1 cellular context compared by ENCODE assay signal in genomic region chr6:49506569-49507111, GRCh38.
A peak's percentile ranks its signal among the peaks of the same experiment; 100 is the strongest.
TF ChIP-seq lines count a peak whose summit lies in the region.

No MANE protein-coding gene starts in this region.

TF ChIP-seq in HepG2, 621 proteins besides CTCF, POLR2A, EP300 and RAD21 (continued from another document and continues in another):
- TF ChIP-seq ZBTB39 (CRISPR knock-in tag; IDR thresholded peaks at IDR 0.05) (no peak), IKZF4 (CRISPR knock-in tag; IDR thresholded peaks at IDR 0.05; ENCODE audit: borderline replicate concordance, low read depth, not compliant biosample characterization) (no peak), JARID2 (CRISPR knock-in tag; IDR thresholded peaks at IDR 0.05; ENCODE audit: insufficient replicate concordance) (no peak), FOSL2 (CRISPR knock-in tag; IDR thresholded peaks at IDR 0.05) (peak; percentile 97), DBP (CRISPR knock-in tag; IDR thresholded peaks at IDR 0.05; ENCODE audit: not compliant biosample characterization) (no peak), SIN3B (IDR thresholded peaks at IDR 0.05; ENCODE audit: low read length) (no peak), CHD4 (IDR thresholded peaks at IDR 0.05; ENCODE audit: borderline replicate concordance, low read length) (no peak; the same call in 1 of the 2 replicates), RARA (CRISPR knock-in tag; IDR thresholded peaks at IDR 0.05) (peak; percentile 30; the same call in 1 of the 2 replicates), GPN1 (CRISPR knock-in tag; IDR thresholded peaks at IDR 0.05; ENCODE audit: borderline replicate concordance) (no peak), NFYC (CRISPR knock-in tag; IDR thresholded peaks at IDR 0.05) (no peak), NCOA5 (CRISPR knock-in tag; IDR thresholded peaks at IDR 0.05) (no peak), RAD51 (IDR thresholded peaks at IDR 0.05; ENCODE audit: borderline replicate concordance) (no peak), ZNF674 (CRISPR knock-in tag; IDR thresholded peaks at IDR 0.05; ENCODE audit: low read depth) (0 out of 2 replicates have a peak, but pooled peaks have one; percentile 32), ZNF234 (CRISPR knock-in tag; conservative IDR thresholded peaks at IDR 0.05) (no peak), ZIK1 (CRISPR knock-in tag; IDR thresholded peaks at IDR 0.05; ENCODE audit: borderline replicate concordance, low read depth) (no peak), SOX5 (CRISPR knock-in tag; IDR thresholded peaks at IDR 0.05; ENCODE audit: borderline replicate concordance) (peak; percentile 79; the same call in 1 of the 2 replicates), ZZZ3 (CRISPR knock-in tag; IDR thresholded peaks at IDR 0.05; ENCODE audit: borderline replicate concordance) (no peak), ZNF18 (CRISPR knock-in tag; IDR thresholded peaks at IDR 0.05; ENCODE audit: insufficient replicate concordance) (peak; percentile 48), AGO1 (IDR thresholded peaks at IDR 0.05; ENCODE audit: low read depth, low read length, poor library complexity, severe bottlenecking) (no peak), FOXA1 (IDR thresholded peaks at IDR 0.05) (no peak), FOXA1 (CRISPR knock-in tag; IDR thresholded peaks at IDR 0.05) (no peak; the same call in 1 of the 2 replicates), ZSCAN30 (CRISPR knock-in tag; IDR thresholded peaks at IDR 0.05) (no peak), HIVEP1 (CRISPR knock-in tag; IDR thresholded peaks at IDR 0.05) (no peak), ETV5 (CRISPR knock-in tag; IDR thresholded peaks at IDR 0.05; ENCODE audit: borderline replicate concordance) (no peak), KAT7 (CRISPR knock-in tag; IDR thresholded peaks at IDR 0.05; ENCODE audit: borderline replicate concordance) (0 out of 2 replicates have a peak, but pooled peaks have one; percentile 24), MTA3 (CRISPR knock-in tag; IDR thresholded peaks at IDR 0.05) (no peak), ZNF12 (CRISPR knock-in tag; IDR thresholded peaks at IDR 0.05) (no peak), ZFX (CRISPR knock-in tag; IDR thresholded peaks at IDR 0.05; ENCODE audit: low read depth) (peak; percentile 17; the same call in 1 of the 2 replicates), REPIN1 (CRISPR knock-in tag; IDR thresholded peaks at IDR 0.05; ENCODE audit: borderline replicate concordance, low read depth) (peak; percentile 42; the same call in 1 of the 2 replicates), YEATS2 (CRISPR knock-in tag; IDR thresholded peaks at IDR 0.05; ENCODE audit: borderline replicate concordance) (peak; percentile 33; the same call in 1 of the 2 replicates), ZNF281 (CRISPR knock-in tag; IDR thresholded peaks at IDR 0.05; ENCODE audit: borderline replicate concordance) (no peak), ZSCAN5A (CRISPR knock-in tag; IDR thresholded peaks at IDR 0.05; ENCODE audit: borderline replicate concordance) (no peak), SMAD1 (CRISPR knock-in tag; IDR thresholded peaks at IDR 0.05; ENCODE audit: borderline replicate concordance, low read depth) (no peak), ZNF879 (CRISPR knock-in tag; IDR thresholded peaks at IDR 0.05) (no peak), NR2F2 (IDR thresholded peaks at IDR 0.05; ENCODE audit: borderline replicate concordance, low read depth) (no peak), ZNF747 (CRISPR knock-in tag; IDR thresholded peaks at IDR 0.05; ENCODE audit: borderline replicate concordance) (0 out of 2 replicates have a peak, but pooled peaks have one; percentile 34), PBX3 (CRISPR knock-in tag; IDR thresholded peaks at IDR 0.05; ENCODE audit: borderline replicate concordance) (no peak), ZBTB40 (IDR thresholded peaks at IDR 0.05) (no peak), ZBTB40 (CRISPR knock-in tag; IDR thresholded peaks at IDR 0.05) (no peak; the same call in 1 of the 2 replicates), WIZ (CRISPR knock-in tag; IDR thresholded peaks at IDR 0.05) (no peak), HCFC1 (IDR thresholded peaks at IDR 0.05; ENCODE audit: low read depth, low read length) (no peak), ZNF691 (CRISPR knock-in tag; IDR thresholded peaks at IDR 0.05; ENCODE audit: borderline replicate concordance, low read depth) (no peak), ZSCAN20 (CRISPR knock-in tag; IDR thresholded peaks at IDR 0.05; ENCODE audit: borderline replicate concordance) (no peak), NFIB (CRISPR knock-in tag; IDR thresholded peaks at IDR 0.05; ENCODE audit: borderline replicate concordance) (no peak), HOXA3 (CRISPR knock-in tag; IDR thresholded peaks at IDR 0.05) (peak; percentile 51; the same call in 1 of the 2 replicates)
